8 cellular contexts compared by ENCODE assay signal in genomic region chr2:28395334-28396061, GRCh38. TPM values are rescaled to one million over a fixed set of nuclear protein-coding genes. Genes with fewer than 3 reads are reported as not detected.
DNase-seq lines count a peak whose midpoint lies in the region; ATAC-seq and TF ChIP-seq lines count a peak whose summit lies in the region.

No MANE protein-coding gene starts in this region.

- H3K4me3 ChIP-seq in AG10803 (ENCODE audit: low read length) (peak overlapping the region; percentile 99), colonic mucosa (peak overlapping the region; percentile 85), mononuclear cell (ENCODE audit: low read length) (peak overlapping the region; percentile 95)

- no peaks in the 10 kb centered on the region for H3K9me3 ChIP-seq in colonic mucosa
- no peaks in the 10 kb centered on the region for H3K9me3 ChIP-seq in mononuclear cell (ENCODE audit: low read depth, low read length)

- H3K36me3 ChIP-seq in colonic mucosa = peaks cover 6% of the 10 kb centered on the region

- intact Hi-C loops in colonic mucosa (cut with DNase I) = loop anchor here (5.0 to 10.0 kb wide), 3 partner anchors 57 to 638 kb away; no protein-coding TSS in a partner anchor

- H3K9ac ChIP-seq in colonic mucosa (ENCODE audit: low read depth in 2 of 2, low read length in 2 of 2) = peak overlapping the region; percentile 76 to 100

- peaks cover 4% of the 10 kb centered on the region for H3K4me1 ChIP-seq in colonic mucosa
- peaks cover 61% of the 10 kb centered on the region for H3K4me1 ChIP-seq in mononuclear cell (ENCODE audit: insufficient read depth, low read length)

- no peak for ATAC-seq in HG03135 (IDR thresholded peaks at IDR 0.05; ENCODE audit: unreplicated experiment)
- ATAC-seq in GM21423 (IDR thresholded peaks at IDR 0.05; ENCODE audit: unreplicated experiment) = no peak

- DNase-seq in AG10803 (ENCODE audit: low read depth) = peak; percentile 94
- DNase-seq in MV-4-11 (lab: John Stamatoyannopoulos, UW) = peak; percentile 67
- peak; percentile 68 for DNase-seq in colonic mucosa
- DNase-seq in LoVo (ENCODE audit: low spot score) = no peak
- DNase-seq in NCI-H1092 (lab: John Stamatoyannopoulos, UW) = no peak

- TF ChIP-seq CTCF in AG10803 (conservative IDR thresholded peaks at IDR 0.05; ENCODE audit: low read length) (no peak), colonic mucosa (IDR thresholded peaks at IDR 0.05) (no peak)

- H3K27ac ChIP-seq in colonic mucosa = peak overlapping the region; percentile 100

- H3K27me3 ChIP-seq in colonic mucosa (no peaks in the 10 kb centered on the region), mononuclear cell (ENCODE audit: insufficient read depth, low read length) (no peaks in the 10 kb centered on the region)

RNA-seq across cellular contexts. Expression of gene FOSL2, which starts 2.8 kb away (rescaled TPM):
- total RNA-seq in colonic mucosa = 100 to 1,000 TPM in 1 of 2 donors, 10 to 100 TPM in 1; 74.2 to 142 TPM
- total RNA-seq in mononuclear cell = 171 TPM

Comparison
In these comparisons a context has a peak if more than half of its experiments do, and no peak if none do; other contexts are left out.
1. DNase-seq: peak in AG10803 (single experiment), MV-4-11 (single experiment) and colonic mucosa (single experiment); none in LoVo (single experiment) and NCI-H1092 (single experiment).
2. Peak in every context shown above with its lines, with median percentiles within 50 percentile points of each other: H3K4me3 ChIP-seq.